18 cellular contexts compared by ENCODE assay signal in the genomic region with DNA sequence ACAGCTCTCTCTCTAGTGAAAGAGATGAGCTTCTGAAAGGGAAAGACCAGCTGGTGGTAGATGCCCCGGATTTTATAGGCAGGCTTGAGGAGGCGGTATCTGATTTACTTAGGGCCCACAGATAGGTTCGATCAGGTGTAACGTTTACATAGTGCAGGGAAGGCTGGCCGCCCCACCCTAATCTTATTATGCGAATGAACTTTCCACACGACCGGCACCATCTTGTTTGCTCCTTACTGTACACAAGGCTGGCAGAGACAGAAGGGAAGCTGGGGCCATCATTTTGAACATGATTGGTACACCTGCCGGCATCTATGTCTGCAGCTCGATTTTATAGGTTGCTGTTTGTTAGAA.
"Had no signal": no experiment of that assay in that cellular context is flagged by ENCODE, and none has a peak within 500 bp of the region (broad histone marks: within the 10 kb centered on the region; RNA-seq: fewer than 3 reads in every experiment).

No MANE protein-coding gene starts in this region.

- H3K9me3 ChIP-seq: esophagus squamous epithelium, prostate gland, suprapubic skin, transverse colon, uterus had no signal

- H3K27me3 ChIP-seq: cardiac muscle cell, esophagus squamous epithelium, heart right ventricle, suprapubic skin, transverse colon, uterus had no signal

- H3K4me3 ChIP-seq: cardiac muscle cell, esophagus squamous epithelium, heart right ventricle, left ventricle myocardium inferior, prostate gland, suprapubic skin, transverse colon, uterus had no signal

- H3K27ac ChIP-seq: cardiac muscle cell, esophagus squamous epithelium, heart right ventricle, left ventricle myocardium inferior, prostate gland, suprapubic skin, transverse colon, uterus, VCaP had no signal

- H3K4me1 ChIP-seq: prostate gland, uterus had no signal

- H3K36me3 ChIP-seq: cardiac muscle cell, esophagus squamous epithelium, heart right ventricle, left ventricle myocardium inferior, prostate gland, suprapubic skin, transverse colon, uterus had no signal

- DNase-seq: activated naive CD8-positive, alpha-beta T cell treated with anti-CD3 and anti-CD28 coated beads, Interleukin-2, amount 10 ng/mL, durations not matched to agents 7 days and 5 days; activated T-cell treated with anti-CD3 and anti-CD28 coated beads, Interleukin-2, amount 50 U/mL, for 1 hour; amygdala; dermis blood vessel endothelial cell; effector memory CD4-positive, alpha-beta T cell; esophagus squamous epithelium; heart right ventricle; immature natural killer cell; kidney glomerular epithelial cell; left ventricle myocardium inferior; mammary epithelial cell; right cardiac atrium; transverse colon; uterus had no signal
